Comparison of ENCODE assay signal across 14 cellular contexts in the genomic region with DNA sequence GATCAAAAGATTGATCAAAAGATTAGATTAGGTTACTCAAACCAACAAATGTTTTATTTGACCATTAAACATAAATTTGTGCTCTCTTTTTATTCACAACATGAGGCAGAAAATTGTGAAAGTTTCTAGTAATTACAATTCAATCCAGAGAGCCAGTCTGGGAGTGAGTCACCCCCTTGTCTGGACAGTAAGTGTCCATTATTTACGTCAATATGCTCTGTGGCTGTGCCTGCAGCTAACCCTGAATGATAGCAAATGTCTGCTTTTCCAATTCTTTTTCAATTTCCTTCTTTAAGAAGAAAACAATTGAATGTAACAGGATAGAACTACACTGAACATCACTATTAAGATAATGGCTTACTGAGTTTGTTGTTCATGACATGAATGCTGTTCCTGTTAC. TPM values are rescaled to one million over a fixed set of nuclear protein-coding genes. Genes with fewer than 3 reads are reported as not detected.
A peak's percentile ranks its signal among the peaks of the same experiment; 100 is the strongest.
DNase-seq lines count a peak whose midpoint lies in the region; ATAC-seq, FAIRE-seq and TF ChIP-seq lines count a peak whose summit lies in the region.
"Had no signal": no experiment of that assay in that cellular context is flagged by ENCODE, and none has a peak within 500 bp of the region (broad histone marks: within the 10 kb centered on the region; RNA-seq: fewer than 3 reads in every experiment).

No MANE protein-coding gene starts in this region.

- H3K27ac Mint-ChIP-seq in activated CD8-positive, alpha-beta memory T cell treated with anti-CD3 and anti-CD28 coated beads, Interleukin-2, amount 10 ng/mL, durations not matched to agents 7 days and 5 days: no peak overlapping the region
- H3K27ac Mint-ChIP-seq: activated CD8-positive, alpha-beta T cell treated with anti-CD3 and anti-CD28 coated beads, Interleukin-2, amount 10 ng/mL, durations not matched to agents 7 days and 5 days; activated naive CD8-positive, alpha-beta T cell; CD4-positive, CD25-positive, alpha-beta regulatory T cell had no signal

- CTCF ChIA-PET in HEK293T (lab: Yijun Ruan, JAX): no interaction called here
- CTCF ChIA-PET in activated CD8-positive, alpha-beta memory T cell treated with anti-CD3 and anti-CD28 coated beads, Interleukin-2, amount 10 ng/mL, durations not matched to agents 7 days and 5 days (lab: Charles Lee): no interaction called here

- H3K4me3 Mint-ChIP-seq in activated CD8-positive, alpha-beta memory T cell treated with anti-CD3 and anti-CD28 coated beads, Interleukin-2, amount 10 ng/mL, durations not matched to agents 7 days and 5 days: no peak overlapping the region
- H3K4me3 Mint-ChIP-seq: activated CD8-positive, alpha-beta T cell treated with anti-CD3 and anti-CD28 coated beads, Interleukin-2, amount 10 ng/mL, durations not matched to agents 7 days and 5 days; activated naive CD8-positive, alpha-beta T cell; CD4-positive, CD25-positive, alpha-beta regulatory T cell had no signal

- no peak overlapping the region for H3K4me3 ChIP-seq in astrocyte of the spinal cord (ENCODE audit: low read depth, low read length)
- H3K4me3 ChIP-seq in kidney epithelial cell (ENCODE audit: low read depth, low read length): no peak overlapping the region
- no peak overlapping the region for H3K4me3 ChIP-seq in tibial artery
- H3K4me3 ChIP-seq: sigmoid colon had no signal

- intact Hi-C loops in tibial artery (cut with DNase I; ENCODE audit: low total_unique reads): no loop called here

- H3K36me3 ChIP-seq in kidney epithelial cell (ENCODE audit: control insufficient read depth, insufficient read depth, low read length) (no peaks in the 10 kb centered on the region), tibial artery (no peaks in the 10 kb centered on the region)
- H3K36me3 ChIP-seq: sigmoid colon had no signal

- FAIRE-seq in HTR-8/SVneo (lab: Jason Lieb, UNC): no peak

- H3K36me3 Mint-ChIP-seq in activated CD8-positive, alpha-beta memory T cell treated with anti-CD3 and anti-CD28 coated beads, Interleukin-2, amount 10 ng/mL, durations not matched to agents 7 days and 5 days: no peaks in the 10 kb centered on the region
- H3K36me3 Mint-ChIP-seq: activated naive CD8-positive, alpha-beta T cell; CD4-positive, CD25-positive, alpha-beta regulatory T cell had no signal

- H3K9me3 ChIP-seq in tibial artery: no peaks in the 10 kb centered on the region
- H3K9me3 ChIP-seq: sigmoid colon had no signal

- no peak overlapping the region for H3K27ac ChIP-seq in tibial artery
- H3K27ac ChIP-seq: sigmoid colon had no signal

- no peak for ATAC-seq in activated CD8-positive, alpha-beta memory T cell treated with anti-CD3 and anti-CD28 coated beads, Interleukin-2, amount 10 ng/mL, durations not matched to agents 7 days and 5 days
- ATAC-seq: activated CD8-positive, alpha-beta T cell treated with anti-CD3 and anti-CD28 coated beads, Interleukin-2, amount 10 ng/mL, durations not matched to agents 7 days and 5 days had no signal

- no peaks in the 10 kb centered on the region for H3K4me1 Mint-ChIP-seq in activated CD8-positive, alpha-beta memory T cell treated with anti-CD3 and anti-CD28 coated beads, Interleukin-2, amount 10 ng/mL, durations not matched to agents 7 days and 5 days
- H3K4me1 Mint-ChIP-seq: CD4-positive, CD25-positive, alpha-beta regulatory T cell had no signal

- POLR2A ChIA-PET in HEK293T (lab: Yijun Ruan, JAX): no interaction called here

- H3K9me3 Mint-ChIP-seq in activated CD8-positive, alpha-beta memory T cell treated with anti-CD3 and anti-CD28 coated beads, Interleukin-2, amount 10 ng/mL, durations not matched to agents 7 days and 5 days (ENCODE audit: low read depth): no peaks in the 10 kb centered on the region
- H3K9me3 Mint-ChIP-seq: CD4-positive, CD25-positive, alpha-beta regulatory T cell had no signal

- TF ChIP-seq CTCF in astrocyte of the spinal cord (IDR thresholded peaks at IDR 0.05; ENCODE audit: low read depth, low read length) (no peak), kidney epithelial cell (IDR thresholded peaks at IDR 0.05; ENCODE audit: insufficient read depth, low read length, poor library complexity, severe bottlenecking) (no peak), tibial artery (IDR thresholded peaks at IDR 0.05) (no peak)

- H3K27me3 ChIP-seq in kidney epithelial cell (ENCODE audit: control insufficient read depth, insufficient read depth, low read length): no peaks in the 10 kb centered on the region
- H3K27me3 ChIP-seq in tibial artery: no peaks in the 10 kb centered on the region
- H3K27me3 ChIP-seq: sigmoid colon had no signal

- H3K27me3 Mint-ChIP-seq in activated CD8-positive, alpha-beta memory T cell treated with anti-CD3 and anti-CD28 coated beads, Interleukin-2, amount 10 ng/mL, durations not matched to agents 7 days and 5 days: peaks cover 6% of the 10 kb centered on the region
- H3K27me3 Mint-ChIP-seq: CD4-positive, CD25-positive, alpha-beta regulatory T cell had no signal

- DNase-seq in AG08395 (ENCODE audit: low spot score): peak; percentile 84
- peak; percentile 23 for DNase-seq in HTR-8/SVneo (ENCODE audit: insufficient read length, low spot score)
- DNase-seq in astrocyte of the spinal cord (ENCODE audit: low read depth, low spot score): peak; percentile 85
- DNase-seq in kidney epithelial cell (ENCODE audit: low read depth): peak; percentile 26
- no peak for DNase-seq in OCI-M1 (lab: John Stamatoyannopoulos, UW)
- DNase-seq in tibial artery: no peak
- no peak for DNase-seq in HEK293T (ENCODE audit: extremely low spot score)
- no peak for DNase-seq in activated CD8-positive, alpha-beta memory T cell treated with anti-CD3 and anti-CD28 coated beads, Interleukin-2, amount 10 ng/mL, durations not matched to agents 7 days and 5 days
- DNase-seq: activated CD8-positive, alpha-beta T cell treated with anti-CD3 and anti-CD28 coated beads, Interleukin-2, amount 10 ng/mL, durations not matched to agents 7 days and 5 days; CD4-positive, CD25-positive, alpha-beta regulatory T cell; effector CD8-positive, alpha-beta T cell; NCI-H1436; sigmoid colon had no signal

- in situ Hi-C loops in astrocyte of the spinal cord (cut with HindIII; ENCODE audit: low sequenced_read_pairs): no loop called here

- H3K4me1 ChIP-seq in tibial artery: no peaks in the 10 kb centered on the region
- H3K4me1 ChIP-seq: sigmoid colon had no signal

TF ChIP-seq in HEK293T, 16 proteins besides CTCF, POLR2A, EP300 and RAD21:
- TF ChIP-seq ARNT (IDR thresholded peaks at IDR 0.05) (no peak), HDGF (IDR thresholded peaks at IDR 0.05; ENCODE audit: borderline replicate concordance) (no peak), LEF1 (IDR thresholded peaks at IDR 0.05; ENCODE audit: borderline replicate concordance) (no peak), FOXK2 (IDR thresholded peaks at IDR 0.05) (no peak), ELF4 (IDR thresholded peaks at IDR 0.05) (no peak), FOXM1 (IDR thresholded peaks at IDR 0.05; ENCODE audit: borderline replicate concordance) (no peak), TARDBP (IDR thresholded peaks at IDR 0.05) (no peak), FOXA1 (IDR thresholded peaks at IDR 0.05) (no peak), SUZ12 (IDR thresholded peaks at IDR 0.05) (no peak), NFRKB (IDR thresholded peaks at IDR 0.05) (no peak), CTBP1 (IDR thresholded peaks at IDR 0.05; ENCODE audit: borderline replicate concordance) (no peak), BHLHE40 (IDR thresholded peaks at IDR 0.05; ENCODE audit: borderline replicate concordance) (no peak), ZNF384 (IDR thresholded peaks at IDR 0.05) (no peak), L3MBTL2 (conservative IDR thresholded peaks at IDR 0.05) (no peak), SP1 (IDR thresholded peaks at IDR 0.05) (no peak)
- TF ChIP-seq, protein P1, sequence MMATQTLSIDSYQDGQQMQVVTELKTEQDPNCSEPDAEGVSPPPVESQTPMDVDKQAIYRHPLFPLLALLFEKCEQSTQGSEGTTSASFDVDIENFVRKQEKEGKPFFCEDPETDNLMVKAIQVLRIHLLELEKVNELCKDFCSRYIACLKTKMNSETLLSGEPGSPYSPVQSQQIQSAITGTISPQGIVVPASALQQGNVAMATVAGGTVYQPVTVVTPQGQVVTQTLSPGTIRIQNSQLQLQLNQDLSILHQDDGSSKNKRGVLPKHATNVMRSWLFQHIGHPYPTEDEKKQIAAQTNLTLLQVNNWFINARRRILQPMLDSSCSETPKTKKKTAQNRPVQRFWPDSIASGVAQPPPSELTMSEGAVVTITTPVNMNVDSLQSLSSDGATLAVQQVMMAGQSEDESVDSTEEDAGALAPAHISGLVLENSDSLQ (IDR thresholded peaks at IDR 0.05): no peak

RNA-seq across cellular contexts. Expression of gene GNG11, which starts 27.9 kb away (rescaled TPM):
- 12.6 and 14.8 TPM in 2 replicates for total RNA-seq in kidney epithelial cell
- total RNA-seq in activated CD8-positive, alpha-beta memory T cell treated with anti-CD3 and anti-CD28 coated beads, Interleukin-2, amount 10 ng/mL, durations not matched to agents 7 days and 5 days: not detected
- total RNA-seq: activated CD8-positive, alpha-beta T cell treated with anti-CD3 and anti-CD28 coated beads, Interleukin-2, amount 10 ng/mL, durations not matched to agents 7 days and 5 days had no signal

RNA-seq across cellular contexts. Expression of gene GNGT1, which starts 43.1 kb away (rescaled TPM):
- not detected in 2 replicates for total RNA-seq in kidney epithelial cell
- total RNA-seq in activated CD8-positive, alpha-beta memory T cell treated with anti-CD3 and anti-CD28 coated beads, Interleukin-2, amount 10 ng/mL, durations not matched to agents 7 days and 5 days: not detected
- total RNA-seq: activated CD8-positive, alpha-beta T cell treated with anti-CD3 and anti-CD28 coated beads, Interleukin-2, amount 10 ng/mL, durations not matched to agents 7 days and 5 days; CD4-positive, CD25-positive, alpha-beta regulatory T cell; sigmoid colon had no signal

RNA-seq across cellular contexts. Expression of gene BET1, which starts 54.7 kb away (rescaled TPM):
- 25.1 and 35.4 TPM in 2 replicates for total RNA-seq in kidney epithelial cell
- total RNA-seq in activated CD8-positive, alpha-beta memory T cell treated with anti-CD3 and anti-CD28 coated beads, Interleukin-2, amount 10 ng/mL, durations not matched to agents 7 days and 5 days: 10 to 100 TPM; 13.6 to 17.4 TPM

RNA-seq across cellular contexts. Expression of gene TFPI2, which starts 58.9 kb away (rescaled TPM):
- total RNA-seq in kidney epithelial cell: 33.7 and 52.9 TPM in 2 replicates
- total RNA-seq in activated CD8-positive, alpha-beta memory T cell treated with anti-CD3 and anti-CD28 coated beads, Interleukin-2, amount 10 ng/mL, durations not matched to agents 7 days and 5 days: under 1 TPM in 1 of 2 experiments, not detected in 1; 0.30 TPM
- total RNA-seq: activated CD8-positive, alpha-beta T cell treated with anti-CD3 and anti-CD28 coated beads, Interleukin-2, amount 10 ng/mL, durations not matched to agents 7 days and 5 days had no signal

Comparison
In these comparisons a context has a peak if more than half of its experiments do, and no peak if none do; other contexts are left out.
1. DNase-seq: peak in AG08395 (single experiment), HTR-8/SVneo (single experiment), astrocyte of the spinal cord (single experiment) and kidney epithelial cell (single experiment); none in OCI-M1 (single experiment), tibial artery (0 of 2), HEK293T (single experiment) and activated CD8-positive, alpha-beta memory T cell treated with anti-CD3 and anti-CD28 coated beads, Interleukin-2, amount 10 ng/mL, durations not matched to agents 7 days and 5 days (single experiment).
2. RNA of gene GNG11, which starts 27.9 kb away (total RNA-seq): 12.6 to 14.8 TPM in kidney epithelial cell; not detected in activated CD8-positive, alpha-beta memory T cell treated with anti-CD3 and anti-CD28 coated beads, Interleukin-2, amount 10 ng/mL, durations not matched to agents 7 days and 5 days; every median in the first group is over 10 times any median in the second.